In genomic region chr22:26474687-26475086, GRCh38 we compare ENCODE assay signal across 16 cellular contexts. TPM values are rescaled to one million over a fixed set of nuclear protein-coding genes. Genes with fewer than 3 reads are reported as not detected.
DNase-seq lines count a peak whose midpoint lies in the region; ATAC-seq, FAIRE-seq and TF ChIP-seq lines count a peak whose summit lies in the region.
"Had no signal": no experiment of that assay in that cellular context is flagged by ENCODE, and none has a peak within 500 bp of the region (broad histone marks: within the 10 kb centered on the region; RNA-seq: fewer than 3 reads in every experiment).

No MANE protein-coding gene starts in this region.

- H3K27ac ChIP-seq in mammary epithelial cell (ENCODE audit: insufficient read depth, low read depth, low read length) (no peak overlapping the region), PC-3 (ENCODE audit: low read length) (no peak overlapping the region)
- H3K27ac ChIP-seq: cardiac muscle cell had no signal

- H3K79me2 ChIP-seq in mammary epithelial cell (ENCODE audit: insufficient read depth, low read length) (peaks cover 34% of the 10 kb centered on the region), PC-3 (ENCODE audit: low read length) (peaks cover 16% of the 10 kb centered on the region)

- H3K4me1 Mint-ChIP-seq in MCF 10A (ENCODE audit: insufficient read depth, unreplicated experiment) (peaks cover 49% of the 10 kb centered on the region), nephron progenitor cell (peaks cover 18% of the 10 kb centered on the region)
- H3K4me1 Mint-ChIP-seq in effector memory CD8-positive, alpha-beta T cell (ENCODE audit: low read depth in 2 of 2): peaks cover 2 to 11% of the 10 kb centered on the region in 2 donors

- CTCF ChIA-PET in mammary epithelial cell (lab: Charles Lee; ENCODE audit: low non-redundant PET): no interaction called here
- CTCF ChIA-PET in MCF 10A (lab: Yijun Ruan, JAX): interaction anchor here (1.0 kb wide), 1 partner anchor 190 kb away, joined by 3 read pairs; no protein-coding TSS in a partner anchor
- CTCF ChIA-PET in PC-3 (lab: Charles Lee): no interaction called here

- TF ChIP-seq CTCF in mammary epithelial cell (conservative IDR thresholded peaks at IDR 0.05 in 1 of 2, IDR thresholded peaks at IDR 0.05 in 1 of 2; ENCODE audit: extremely low read depth in 1 of 2, insufficient read depth in 1 of 2, low read depth in 1 of 2, low read length in 2 of 2): no peak
- TF ChIP-seq CTCF in MCF 10A (IDR thresholded peaks at IDR 0.05; ENCODE audit: unreplicated experiment): no peak
- no peak for TF ChIP-seq CTCF in PC-3 (conservative IDR thresholded peaks at IDR 0.05; ENCODE audit: low read depth, low read length)
- no peak for TF ChIP-seq CTCF in nephron progenitor cell (IDR thresholded peaks at IDR 0.05)

- no peak for TF ChIP-seq POLR2A in erythroblast (IDR thresholded peaks at IDR 0.05; ENCODE audit: low read length)

- no peaks in the 10 kb centered on the region for H3K9me3 ChIP-seq in mammary epithelial cell (replicated peaks; ENCODE audit: insufficient read depth, low read length)
- H3K9me3 ChIP-seq in PC-3 (ENCODE audit: low read length): no peaks in the 10 kb centered on the region
- H3K9me3 ChIP-seq: MG63, mucosa of descending colon had no signal

- peaks cover 53% of the 10 kb centered on the region for H3K4me1 ChIP-seq in mammary epithelial cell (ENCODE audit: insufficient read depth, low read length)
- H3K4me1 ChIP-seq in PC-3 (ENCODE audit: insufficient read depth, low read length): peaks cover 35% of the 10 kb centered on the region

- no peak overlapping the region for H3K27ac Mint-ChIP-seq in MCF 10A (ENCODE audit: low read depth, unreplicated experiment)
- peak overlapping the region in 1 of 2 donors; percentile 39 for H3K27ac Mint-ChIP-seq in effector memory CD8-positive, alpha-beta T cell
- no peak overlapping the region for H3K27ac Mint-ChIP-seq in nephron progenitor cell
- H3K27ac Mint-ChIP-seq: activated CD8-positive, alpha-beta T cell treated with anti-CD3 and anti-CD28 coated beads, Interleukin-2, amount 10 ng/mL, durations not matched to agents 7 days and 5 days; activated naive CD4-positive, alpha-beta T cell treated with anti-CD3 and anti-CD28 coated beads, Interleukin-2, amount 10 ng/mL, durations not matched to agents 7 days and 5 days; progenitor cell of endocrine pancreas had no signal

- H3K27me3 ChIP-seq in mammary epithelial cell (ENCODE audit: insufficient read depth, low read length) (no peaks in the 10 kb centered on the region), PC-3 (ENCODE audit: low read length) (no peaks in the 10 kb centered on the region)
- H3K27me3 ChIP-seq: cardiac muscle cell, MG63 had no signal

- intact Hi-C loops in mammary epithelial cell (cut with micrococcal nuclease): no loop called here
- intact Hi-C loops in MCF 10A (cut with micrococcal nuclease): no loop called here
- intact Hi-C loops in PC-3 (cut with micrococcal nuclease): no loop called here

- ATAC-seq in PC-3 (peak; percentile 21; the same call in 1 of the 2 replicates), GM19452 (IDR thresholded peaks at IDR 0.05; ENCODE audit: unreplicated experiment) (no peak)
- ATAC-seq in effector memory CD8-positive, alpha-beta T cell (replicated peaks): peak; percentile 26
- ATAC-seq: activated CD8-positive, alpha-beta T cell treated with anti-CD3 and anti-CD28 coated beads, Interleukin-2, amount 10 ng/mL, durations not matched to agents 7 days and 5 days; mucosa of descending colon had no signal

- H3K9me3 Mint-ChIP-seq in MCF 10A (ENCODE audit: unreplicated experiment) (no peaks in the 10 kb centered on the region), nephron progenitor cell (no peaks in the 10 kb centered on the region)
- H3K9me3 Mint-ChIP-seq in effector memory CD8-positive, alpha-beta T cell: no peaks in the 10 kb centered on the region
- H3K9me3 Mint-ChIP-seq: activated naive CD4-positive, alpha-beta T cell treated with anti-CD3 and anti-CD28 coated beads, Interleukin-2, amount 10 ng/mL, durations not matched to agents 7 days and 5 days had no signal

- H3K9me2 ChIP-seq in PC-3 (replicated peaks; ENCODE audit: low read length): no peaks in the 10 kb centered on the region

- no TSS peak for BruUV-seq in mammary epithelial cell (replicated peaks; lab: Mats Ljungman, UMichigan)
- BruUV-seq in MCF 10A (replicated peaks; lab: Mats Ljungman, UMichigan): no TSS peak
- BruUV-seq in PC-3 (replicated peaks; lab: Mats Ljungman, UMichigan): no TSS peak

- no peak overlapping the region for H2AFZ ChIP-seq in mammary epithelial cell (ENCODE audit: low read depth, low read length)
- no peak overlapping the region for H2AFZ ChIP-seq in PC-3 (ENCODE audit: low read length)

- H4K20me1 ChIP-seq in mammary epithelial cell (ENCODE audit: insufficient read depth, low read length) (no peaks in the 10 kb centered on the region), PC-3 (ENCODE audit: low read length) (no peaks in the 10 kb centered on the region)

- H3K27me3 Mint-ChIP-seq in MCF 10A (ENCODE audit: insufficient read depth, unreplicated experiment): no peaks in the 10 kb centered on the region
- H3K27me3 Mint-ChIP-seq in effector memory CD8-positive, alpha-beta T cell: no peaks in the 10 kb centered on the region
- no peaks in the 10 kb centered on the region for H3K27me3 Mint-ChIP-seq in nephron progenitor cell (ENCODE audit: low read depth, poor library complexity)
- H3K27me3 Mint-ChIP-seq: activated naive CD4-positive, alpha-beta T cell treated with anti-CD3 and anti-CD28 coated beads, Interleukin-2, amount 10 ng/mL, durations not matched to agents 7 days and 5 days; progenitor cell of endocrine pancreas had no signal

- H3K4me2 ChIP-seq in mammary epithelial cell (ENCODE audit: insufficient read depth, low read depth, low read length) (no peak overlapping the region), PC-3 (ENCODE audit: low read length) (no peak overlapping the region)

- dilution Hi-C loops in mammary epithelial cell (cut with HindIII; ENCODE audit: low sequenced_read_pairs): no loop called here

- POLR2A ChIA-PET in MCF 10A (lab: Yijun Ruan, JAX) (interaction anchor here (4.9 kb wide), 1 partner anchor 9 kb away, joined by 62 read pairs; the partner anchor contains the start of genes HPS4 and SRRD), PC-3 (lab: Charles Lee; ENCODE audit: unreplicated experiment) (no interaction called here)

- DNase-seq in mammary epithelial cell (peak; percentile 52), MCF 10A (ENCODE audit: unreplicated experiment) (no peak), PC-3 (peak; percentile 47), urothelium cell line (ENCODE audit: low spot score) (peak; percentile 78), erythroblast (lab: John Stamatoyannopoulos, UW) (no peak), nephron progenitor cell (no peak)
- DNase-seq in effector memory CD8-positive, alpha-beta T cell: no peak
- DNase-seq: activated CD8-positive, alpha-beta T cell treated with anti-CD3 and anti-CD28 coated beads, Interleukin-2, amount 10 ng/mL, durations not matched to agents 7 days and 5 days; activated naive CD4-positive, alpha-beta T cell treated with anti-CD3 and anti-CD28 coated beads, Interleukin-2, amount 10 ng/mL, durations not matched to agents 7 days and 5 days; head of caudate nucleus; MG63; mucosa of descending colon had no signal

- H3K4me3 ChIP-seq in mammary epithelial cell (replicated peaks in 1 of 3; ENCODE audit: insufficient read depth in 1 of 3, low read depth in 2 of 3, low read length in 3 of 3): no peak overlapping the region
- no peak overlapping the region for H3K4me3 ChIP-seq in PC-3 (ENCODE audit: low read length)
- H3K4me3 ChIP-seq: cardiac muscle cell, MG63, mucosa of descending colon had no signal

- H3F3A ChIP-seq in PC-3 (ENCODE audit: low read length, unreplicated experiment): peaks cover 4% of the 10 kb centered on the region

- FAIRE-seq in urothelium cell line (lab: Jason Lieb, UNC): peak; percentile 99
- FAIRE-seq: endometrium had no signal

- no peak overlapping the region for H3K4me3 Mint-ChIP-seq in MCF 10A (ENCODE audit: unreplicated experiment)
- H3K4me3 Mint-ChIP-seq in effector memory CD8-positive, alpha-beta T cell: no peak overlapping the region
- no peak overlapping the region for H3K4me3 Mint-ChIP-seq in nephron progenitor cell
- H3K4me3 Mint-ChIP-seq: activated CD8-positive, alpha-beta T cell treated with anti-CD3 and anti-CD28 coated beads, Interleukin-2, amount 10 ng/mL, durations not matched to agents 7 days and 5 days; activated naive CD4-positive, alpha-beta T cell treated with anti-CD3 and anti-CD28 coated beads, Interleukin-2, amount 10 ng/mL, durations not matched to agents 7 days and 5 days had no signal

- peaks cover 78% of the 10 kb centered on the region for H3K36me3 Mint-ChIP-seq in MCF 10A (ENCODE audit: insufficient read depth, unreplicated experiment)
- H3K36me3 Mint-ChIP-seq in effector memory CD8-positive, alpha-beta T cell (ENCODE audit: insufficient read depth): peaks cover 63% of the 10 kb centered on the region
- H3K36me3 Mint-ChIP-seq in nephron progenitor cell (ENCODE audit: low read depth): peaks cover 42% of the 10 kb centered on the region

- in situ Hi-C loops in mammary epithelial cell (cut with MboI; ENCODE audit: low sequenced_read_pairs in 2 of 2): no loop called here

- H3K36me3 ChIP-seq in mammary epithelial cell (ENCODE audit: insufficient read depth, low read length) (peaks cover 12% of the 10 kb centered on the region), PC-3 (ENCODE audit: low read depth, low read length) (peaks cover 15% of the 10 kb centered on the region)

- no peak overlapping the region for H3K9ac ChIP-seq in mammary epithelial cell (ENCODE audit: insufficient read depth, low read length)
- no peak overlapping the region for H3K9ac ChIP-seq in PC-3 (ENCODE audit: low read length)

RNA-seq across cellular contexts. Expression of gene HPS4, which starts 8.9 kb away (rescaled TPM):
- 10 to 100 TPM; 33.6 to 38.3 TPM for total RNA-seq in mammary epithelial cell
- 18.3 TPM for polyA plus RNA-seq in mammary epithelial cell
- 9.7 TPM for polyA minus RNA-seq in mammary epithelial cell
- 35.6 and 38.3 TPM in 2 replicates for total RNA-seq in MCF 10A (2022)
- 15.9 and 19.9 TPM in 2 replicates for total RNA-seq in PC-3 (2014; rRNA removed)

RNA-seq across cellular contexts. Expression of gene SRRD, which starts 9.0 kb away (rescaled TPM):
- total RNA-seq in mammary epithelial cell: 10 to 100 TPM; 16.3 to 20.8 TPM
- 20.7 TPM for polyA plus RNA-seq in mammary epithelial cell
- polyA minus RNA-seq in mammary epithelial cell: 21.7 TPM
- 22.4 and 27.9 TPM in 2 replicates for total RNA-seq in MCF 10A (2022)
- 17.6 and 21.1 TPM in 2 replicates for total RNA-seq in PC-3 (2014; rRNA removed)

RNA-seq across cellular contexts. Expression of gene TFIP11, which starts 37.6 kb away (rescaled TPM):
- total RNA-seq in mammary epithelial cell (10 to 100 TPM; 35.7 to 38.3 TPM), MCF 10A (2022) (41.0 and 58.9 TPM in 2 replicates), PC-3 (2014; rRNA removed) (22.4 and 33.5 TPM in 2 replicates)
- polyA plus RNA-seq in mammary epithelial cell: 21.5 TPM
- 61.8 TPM for polyA minus RNA-seq in mammary epithelial cell

RNA-seq across cellular contexts. Expression of gene ASPHD2, which starts 45.6 kb away (rescaled TPM):
- total RNA-seq in mammary epithelial cell (10 to 100 TPM in 1 of 2 donors, 1 to 10 TPM in 1; 6.1 to 16.5 TPM), MCF 10A (2022) (4.0 and 4.8 TPM in 2 replicates), PC-3 (2014; rRNA removed) (2.1 and 2.4 TPM in 2 replicates)
- polyA plus RNA-seq in mammary epithelial cell: 4.1 TPM
- 3.9 TPM for polyA minus RNA-seq in mammary epithelial cell

Comparison
In these comparisons a context has a peak if more than half of its experiments do, and no peak if none do; other contexts are left out.
1. DNase-seq: peak in mammary epithelial cell (single experiment), PC-3 (single experiment) and urothelium cell line (single experiment); none in MCF 10A (single experiment), effector memory CD8-positive, alpha-beta T cell (0 of 3), erythroblast (0 of 2) and nephron progenitor cell (single experiment).